11 cellular contexts compared by ENCODE assay signal in the genomic region with DNA sequence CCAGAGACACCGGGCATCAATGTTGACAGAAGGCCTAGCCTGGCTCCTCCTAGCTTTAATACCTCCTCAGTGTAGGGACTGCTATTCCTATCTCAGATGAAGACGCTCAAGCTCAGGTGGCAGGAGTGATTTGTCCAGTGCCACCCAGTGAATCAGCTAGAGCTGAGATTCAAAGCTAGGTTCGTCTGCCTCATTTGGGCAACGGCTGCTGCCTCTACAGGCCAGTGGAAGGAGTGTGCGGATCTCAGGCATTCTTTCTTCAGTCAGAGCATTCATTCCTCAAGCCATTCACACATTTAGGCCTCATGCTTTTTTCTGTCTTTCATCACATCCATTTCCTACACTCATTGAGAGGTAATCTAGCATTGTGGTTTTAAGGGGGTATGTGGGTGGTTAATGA. TPM values are rescaled to one million over a fixed set of nuclear protein-coding genes. Genes with fewer than 3 reads are reported as not detected.
DNase-seq lines count a peak whose midpoint lies in the region; TF ChIP-seq lines count a peak whose summit lies in the region.
"Had no signal": no experiment of that assay in that cellular context is flagged by ENCODE, and none has a peak within 500 bp of the region (broad histone marks: within the 10 kb centered on the region; RNA-seq: fewer than 3 reads in every experiment).

No MANE protein-coding gene starts in this region.

- TF ChIP-seq CTCF in osteoblast (IDR thresholded peaks at IDR 0.05; ENCODE audit: extremely low read depth, low read depth, low read length) (peak; percentile 29), thyroid gland (IDR thresholded peaks at IDR 0.05) (no peak)

- H3K4me2 ChIP-seq in osteoblast (ENCODE audit: insufficient read depth, low read length) = no peak overlapping the region

- intact Hi-C loops in thyroid gland (cut with DNase I) = no loop called here

- no peak overlapping the region for H3K27ac ChIP-seq in osteoblast (ENCODE audit: low read depth, low read length)
- H3K27ac ChIP-seq in thyroid gland = no peak overlapping the region
- H3K27ac ChIP-seq: RWPE1, thoracic aorta had no signal

- H3K36me3 ChIP-seq in osteoblast (ENCODE audit: insufficient read depth, low read length) (peaks cover 16% of the 10 kb centered on the region), thyroid gland (no peaks in the 10 kb centered on the region)

- WGBS in thyroid gland, 2 donors = 68 to 75% methylated on average over 1 to 4 of the region's 5 CpGs

- H3K79me2 ChIP-seq in osteoblast (ENCODE audit: insufficient read depth, low read length) = peaks cover 5% of the 10 kb centered on the region

- H4K20me1 ChIP-seq in osteoblast (ENCODE audit: insufficient read depth, low read length) = peaks cover 3% of the 10 kb centered on the region

- H3K9me3 ChIP-seq in osteoblast (ENCODE audit: low read depth, low read length) (no peaks in the 10 kb centered on the region), thyroid gland (no peaks in the 10 kb centered on the region)
- H3K9me3 ChIP-seq: thoracic aorta had no signal

- H3K27me3 ChIP-seq in osteoblast (ENCODE audit: insufficient read depth, low read length) = no peaks in the 10 kb centered on the region
- no peaks in the 10 kb centered on the region for H3K27me3 ChIP-seq in thyroid gland

- no peak overlapping the region for H2AFZ ChIP-seq in osteoblast (ENCODE audit: low read length)

- DNase-seq in DMS 273 (lab: John Stamatoyannopoulos, UW; ENCODE audit: unreplicated experiment) (peak; percentile 53), DMS 273 treated with DMSO at 0.1 percent for 48 hours (lab: John Stamatoyannopoulos, UW) (no peak), M059J (ENCODE audit: low read depth) (peak; percentile 15), cerebellar cortex (ENCODE audit: low spot score) (peak; percentile 19), osteoblast (ENCODE audit: insufficient read length, low spot score, missing footprints) (peak; percentile 69), NCI-H748 (lab: John Stamatoyannopoulos, UW; ENCODE audit: unreplicated experiment) (no peak), thyroid gland (no peak), NCI-H748 treated with DMSO at 0.1 percent for 48 hours (lab: John Stamatoyannopoulos, UW) (no peak)
- DNase-seq: activated CD8-positive, alpha-beta memory T cell treated with anti-CD3 and anti-CD28 coated beads for 24 hours had no signal

- no peak for TF ChIP-seq POLR2A in thyroid gland (IDR thresholded peaks at IDR 0.05)

- H3K4me1 ChIP-seq in osteoblast (ENCODE audit: insufficient read depth, low read length) = no peaks in the 10 kb centered on the region
- H3K4me1 ChIP-seq in thyroid gland = no peaks in the 10 kb centered on the region

- H3K4me3 ChIP-seq in osteoblast (ENCODE audit: insufficient read depth, low read length) (no peak overlapping the region), thyroid gland (replicated peaks in 1 of 3) (no peak overlapping the region)
- H3K4me3 ChIP-seq: thoracic aorta had no signal

RNA-seq across cellular contexts. Expression of gene TSR2, which starts 7.3 kb away (rescaled TPM):
- 38.7 and 41.4 TPM in 2 replicates for total RNA-seq in M059J (2014; rRNA removed; shearing (Covaris generic))
- total RNA-seq in osteoblast = 9.0 and 10.0 TPM in 2 replicates
- 10 to 100 TPM; 27.9 to 39.0 (median 34.3) TPM for total RNA-seq in thyroid gland

RNA-seq across cellular contexts. Expression of gene FGD1, which starts 48.6 kb away (rescaled TPM):
- 5.6 and 10.4 TPM in 2 replicates for total RNA-seq in M059J (2014; rRNA removed; shearing (Covaris generic))
- total RNA-seq in osteoblast (8.7 and 9.1 TPM in 2 replicates), thyroid gland (1 to 10 TPM; 3.0 to 7.1 (median 4.2) TPM)

Comparison
In these comparisons a context has a peak if more than half of its experiments do, and no peak if none do; other contexts are left out.
1. DNase-seq: peak in DMS 273 (single experiment), M059J (single experiment), cerebellar cortex (single experiment) and osteoblast (single experiment); none in DMS 273 treated with DMSO at 0.1 percent for 48 hours (single experiment), NCI-H748 (single experiment), thyroid gland (0 of 2) and NCI-H748 treated with DMSO at 0.1 percent for 48 hours (single experiment).